13 cellular contexts compared by ENCODE assay signal in genomic region chr21:45726438-45726837, GRCh38.
DNase-seq lines count a peak whose midpoint lies in the region; ATAC-seq and TF ChIP-seq lines count a peak whose summit lies in the region.
"Had no signal": no experiment of that assay in that cellular context is flagged by ENCODE, and none has a peak within 500 bp of the region (broad histone marks: within the 10 kb centered on the region; RNA-seq: fewer than 3 reads in every experiment).

No MANE protein-coding gene starts in this region.

- peaks cover 39% of the 10 kb centered on the region for H3K4me1 Mint-ChIP-seq in glutamatergic neuron (ENCODE audit: low read depth, unreplicated experiment)
- no peaks in the 10 kb centered on the region for H3K4me1 Mint-ChIP-seq in osteocyte (ENCODE audit: unreplicated experiment)
- H3K4me1 Mint-ChIP-seq: B cell; CD4-positive, alpha-beta memory T cell had no signal

- 0 out of 2 replicates have a peak, but pooled peaks cover 2% of the 10 kb centered on the region for H3K9me3 ChIP-seq in BE2C
- H3K9me3 ChIP-seq: HAP-1 had no signal

- H3K9me3 Mint-ChIP-seq in glutamatergic neuron (ENCODE audit: unreplicated experiment) (peaks cover 14% of the 10 kb centered on the region), osteocyte (ENCODE audit: unreplicated experiment) (no peaks in the 10 kb centered on the region)

- H3K4me3 ChIP-seq in BE2C (ENCODE audit: low read depth, low read length), result no peak overlapping the region
- no peak overlapping the region for H3K4me3 ChIP-seq in H7 (ENCODE audit: insufficient read depth, low read depth, low read length)
- H3K4me3 ChIP-seq: HAP-1 had no signal

- peaks cover 4% of the 10 kb centered on the region for H3K27me3 Mint-ChIP-seq in glutamatergic neuron (ENCODE audit: unreplicated experiment)
- H3K27me3 Mint-ChIP-seq in osteocyte (ENCODE audit: unreplicated experiment), result peaks cover 33% of the 10 kb centered on the region

- H3K27me3 ChIP-seq in BE2C (no peaks in the 10 kb centered on the region), H7 (ENCODE audit: control insufficient read depth, insufficient read depth, low read length) (no peaks in the 10 kb centered on the region)

- H3K36me3 Mint-ChIP-seq in glutamatergic neuron (ENCODE audit: unreplicated experiment) (no peaks in the 10 kb centered on the region), osteocyte (ENCODE audit: unreplicated experiment) (no peaks in the 10 kb centered on the region)
- H3K36me3 Mint-ChIP-seq: CD4-positive, alpha-beta memory T cell had no signal

- no peak overlapping the region for H3K27ac Mint-ChIP-seq in glutamatergic neuron (ENCODE audit: unreplicated experiment)
- H3K27ac Mint-ChIP-seq in osteocyte (ENCODE audit: unreplicated experiment), result no peak overlapping the region
- H3K27ac Mint-ChIP-seq: B cell had no signal

- peak; percentile 39 for DNase-seq in BE2C
- DNase-seq in H7, result peak; percentile 22
- DNase-seq in glutamatergic neuron, result no peak
- DNase-seq in osteocyte (ENCODE audit: extremely low spot score, unreplicated experiment), result peak; percentile 59
- no peak for DNase-seq in activated gamma-delta T cell treated with Interleukin-2 at 50 U/mL for 16 hours
- no peak for DNase-seq in SHP77 treated with DMSO at 0.1 percent for 48 hours (lab: John Stamatoyannopoulos, UW)
- DNase-seq: CD4-positive, alpha-beta memory T cell; DND-41; GF-D8; GOT3 had no signal

- peaks cover 3% of the 10 kb centered on the region; the same call in 1 of the 2 replicates for H3K36me3 ChIP-seq in BE2C
- H3K36me3 ChIP-seq in H7 (replicated peaks; ENCODE audit: control insufficient read depth, insufficient read depth, low read length), result no peaks in the 10 kb centered on the region
- H3K36me3 ChIP-seq: HAP-1 had no signal

- H3K4me3 Mint-ChIP-seq in glutamatergic neuron (ENCODE audit: unreplicated experiment) (peak overlapping the region; percentile 4), osteocyte (ENCODE audit: unreplicated experiment) (no peak overlapping the region)
- H3K4me3 Mint-ChIP-seq: B cell; CD4-positive, alpha-beta memory T cell had no signal

- ATAC-seq in HG03139 (IDR thresholded peaks at IDR 0.05; ENCODE audit: unreplicated experiment), result no peak

- TF ChIP-seq CTCF in BE2C (IDR thresholded peaks at IDR 0.05; ENCODE audit: low read depth, low read length) (no peak), glutamatergic neuron (IDR thresholded peaks at IDR 0.05; ENCODE audit: partially characterized antibody, unreplicated experiment) (no peak), osteocyte (IDR thresholded peaks at IDR 0.05) (no peak)

- H3K4me1 ChIP-seq in BE2C, result peaks cover 41% of the 10 kb centered on the region

Comparison
In these comparisons a context has a peak if more than half of its experiments do, and no peak if none do; other contexts are left out.
1. DNase-seq: peak in BE2C (single experiment), H7 (single experiment) and osteocyte (single experiment); none in glutamatergic neuron (single experiment), activated gamma-delta T cell treated with Interleukin-2 at 50 U/mL for 16 hours (single experiment) and SHP77 treated with DMSO at 0.1 percent for 48 hours (single experiment).